ENCODE assay signal across 17 cellular contexts in genomic region chr14:80150301-80150700, GRCh38.
DNase-seq lines count a peak whose midpoint lies in the region; ATAC-seq, FAIRE-seq and TF ChIP-seq lines count a peak whose summit lies in the region.
"Had no signal": no experiment of that assay in that cellular context is flagged by ENCODE, and none has a peak within 500 bp of the region (broad histone marks: within the 10 kb centered on the region; RNA-seq: fewer than 3 reads in every experiment).

No MANE protein-coding gene starts in this region.

- no peaks in the 10 kb centered on the region for H3K4me1 Mint-ChIP-seq in stimulated activated effector memory CD8-positive, alpha-beta T cell treated with anti-CD3 and anti-CD28 coated beads, Interleukin-12 subunit alpha, Interleukin-12 subunit beta, amount 100 ng/mL, for 72 hours
- H3K4me1 Mint-ChIP-seq in CD8-positive, alpha-beta T cell (ENCODE audit: low read depth), result no peaks in the 10 kb centered on the region
- H3K4me1 Mint-ChIP-seq: B cell; CD4-positive, CD25-positive, alpha-beta regulatory T cell had no signal

- no peak overlapping the region for H3K27ac ChIP-seq in RWPE2 (ENCODE audit: poor library complexity, severe bottlenecking)
- no peak overlapping the region for H3K27ac ChIP-seq in CD8-positive, alpha-beta T cell (ENCODE audit: low read depth, low read length)

- CTCF ChIA-PET in CD8-positive, alpha-beta T cell (lab: Charles Lee), result no interaction called here

- H3K27me3 ChIP-seq in RWPE2 (ENCODE audit: insufficient read depth, poor library complexity, severe bottlenecking), result no peaks in the 10 kb centered on the region
- no peaks in the 10 kb centered on the region for H3K27me3 ChIP-seq in CD8-positive, alpha-beta T cell (ENCODE audit: insufficient read depth, low read length)

- no peak overlapping the region for H3K27ac Mint-ChIP-seq in stimulated activated effector memory CD8-positive, alpha-beta T cell treated with anti-CD3 and anti-CD28 coated beads, Interleukin-12 subunit alpha, Interleukin-12 subunit beta, amount 100 ng/mL, for 72 hours
- H3K27ac Mint-ChIP-seq in CD8-positive, alpha-beta T cell, result no peak overlapping the region
- H3K27ac Mint-ChIP-seq: B cell; CD4-positive, CD25-positive, alpha-beta regulatory T cell had no signal

- H3K4me3 ChIP-seq in RWPE2 (ENCODE audit: severe bottlenecking), result no peak overlapping the region
- no peak overlapping the region for H3K4me3 ChIP-seq in CD8-positive, alpha-beta T cell (ENCODE audit: low read depth, low read length)
- H3K4me3 ChIP-seq: HAP-1 had no signal

- intact Hi-C loops in CD8-positive, alpha-beta T cell (cut with DNase I, micrococcal nuclease), result no loop called here

- H3K9me3 ChIP-seq in RWPE2 (ENCODE audit: severe bottlenecking), result no peaks in the 10 kb centered on the region
- H3K9me3 ChIP-seq in CD8-positive, alpha-beta T cell (ENCODE audit: low read length), result no peaks in the 10 kb centered on the region
- H3K9me3 ChIP-seq: HAP-1 had no signal

- H3K9me3 Mint-ChIP-seq in stimulated activated effector memory CD8-positive, alpha-beta T cell treated with anti-CD3 and anti-CD28 coated beads, Interleukin-12 subunit alpha, Interleukin-12 subunit beta, amount 100 ng/mL, for 72 hours, result peaks cover 11% of the 10 kb centered on the region
- peaks cover 4% of the 10 kb centered on the region for H3K9me3 Mint-ChIP-seq in CD8-positive, alpha-beta T cell

- no peaks in the 10 kb centered on the region for H3K36me3 ChIP-seq in RWPE2 (ENCODE audit: low read depth)
- no peaks in the 10 kb centered on the region for H3K36me3 ChIP-seq in CD8-positive, alpha-beta T cell (ENCODE audit: insufficient read depth, low read length)
- H3K36me3 ChIP-seq: HAP-1 had no signal

- no peaks in the 10 kb centered on the region for H3K36me3 Mint-ChIP-seq in stimulated activated effector memory CD8-positive, alpha-beta T cell treated with anti-CD3 and anti-CD28 coated beads, Interleukin-12 subunit alpha, Interleukin-12 subunit beta, amount 100 ng/mL, for 72 hours
- H3K36me3 Mint-ChIP-seq in CD8-positive, alpha-beta T cell, result no peaks in the 10 kb centered on the region
- H3K36me3 Mint-ChIP-seq: CD4-positive, CD25-positive, alpha-beta regulatory T cell had no signal

- TF ChIP-seq CTCF in RWPE2 (IDR thresholded peaks at IDR 0.05; ENCODE audit: poor library complexity, severe bottlenecking), result no peak
- no peak for TF ChIP-seq CTCF in CD8-positive, alpha-beta T cell (IDR thresholded peaks at IDR 0.05)

- ATAC-seq in RWPE2 (ENCODE audit: low read depth), result peak; percentile 59; the same call in 2 of the 3 replicates
- ATAC-seq in esophagus mucosa, result peak; percentile 45
- peak; percentile 44 for ATAC-seq in stimulated activated effector memory CD8-positive, alpha-beta T cell treated with anti-CD3 and anti-CD28 coated beads, Interleukin-12 subunit alpha, Interleukin-12 subunit beta, amount 100 ng/mL, for 72 hours
- ATAC-seq in GM21825 (IDR thresholded peaks at IDR 0.05; ENCODE audit: unreplicated experiment), result no peak
- ATAC-seq in GM21576 (IDR thresholded peaks at IDR 0.05; ENCODE audit: unreplicated experiment), result no peak
- no peak for ATAC-seq in GM18909 (IDR thresholded peaks at IDR 0.05; ENCODE audit: poor library complexity, unreplicated experiment)
- ATAC-seq in CD8-positive, alpha-beta T cell, result no peak
- ATAC-seq: Right ventricle myocardium inferior had no signal

- no peak overlapping the region for H3K4me3 Mint-ChIP-seq in stimulated activated effector memory CD8-positive, alpha-beta T cell treated with anti-CD3 and anti-CD28 coated beads, Interleukin-12 subunit alpha, Interleukin-12 subunit beta, amount 100 ng/mL, for 72 hours
- no peak overlapping the region for H3K4me3 Mint-ChIP-seq in CD8-positive, alpha-beta T cell
- H3K4me3 Mint-ChIP-seq: B cell; CD4-positive, CD25-positive, alpha-beta regulatory T cell had no signal

- H3K4me1 ChIP-seq in RWPE2 (ENCODE audit: insufficient read depth, poor library complexity, severe bottlenecking), result no peaks in the 10 kb centered on the region
- H3K4me1 ChIP-seq in CD8-positive, alpha-beta T cell (ENCODE audit: insufficient read depth, low read length), result no peaks in the 10 kb centered on the region
- H3K4me1 ChIP-seq: HAP-1 had no signal

- no peaks in the 10 kb centered on the region for H3K27me3 Mint-ChIP-seq in CD8-positive, alpha-beta T cell (ENCODE audit: low read depth)
- H3K27me3 Mint-ChIP-seq: B cell; CD4-positive, CD25-positive, alpha-beta regulatory T cell had no signal

- POLR2A ChIA-PET in CD8-positive, alpha-beta T cell (lab: Charles Lee), result no interaction called here

- DNase-seq in HTR-8/SVneo (ENCODE audit: insufficient read length, low spot score) (no peak), RWPE2 (ENCODE audit: low spot score) (no peak)
- no peak for DNase-seq in stimulated activated effector memory CD8-positive, alpha-beta T cell treated with anti-CD3 and anti-CD28 coated beads, Interleukin-12 subunit alpha, Interleukin-12 subunit beta, amount 100 ng/mL, for 72 hours (ENCODE audit: low spot score in 2 of 2)
- no peak for DNase-seq in CD8-positive, alpha-beta T cell
- DNase-seq: CD4-positive, CD25-positive, alpha-beta regulatory T cell; Karpas-422; NCI-H1436; NCI-H2029; NCI-H2171; NCI-H748 treated with DMSO at 0.1 percent for 48 hours had no signal

- FAIRE-seq in HTR-8/SVneo (lab: Jason Lieb, UNC), result peak; percentile 44

Comparison
In these comparisons a context has a peak if more than half of its experiments do, and no peak if none do; other contexts are left out.
1. ATAC-seq: peak in RWPE2 (single experiment), esophagus mucosa (single experiment) and stimulated activated effector memory CD8-positive, alpha-beta T cell treated with anti-CD3 and anti-CD28 coated beads, Interleukin-12 subunit alpha, Interleukin-12 subunit beta, amount 100 ng/mL, for 72 hours (single experiment); none in GM21825 (single experiment), GM21576 (single experiment), GM18909 (single experiment) and CD8-positive, alpha-beta T cell (single experiment).